ENCODE assay signal across 32 cellular contexts in genomic region chr12:78186670-78187069, GRCh38.
"Had no signal": no experiment of that assay in that cellular context is flagged by ENCODE, and none has a peak within 500 bp of the region (broad histone marks: within the 10 kb centered on the region; RNA-seq: fewer than 3 reads in every experiment).

No MANE protein-coding gene starts in this region.

- H3K4me3 Mint-ChIP-seq: activated CD4-positive, alpha-beta memory T cell treated with anti-CD3 and anti-CD28 coated beads for 36 hours; activated CD4-positive, alpha-beta T cell treated with anti-CD3 and anti-CD28 coated beads for 36 hours; activated CD4-positive, alpha-beta T cell treated with anti-CD3 and anti-CD28 coated beads, Interleukin-2, amount 10 ng/mL, durations not matched to agents 24 days and 14 days; activated CD8-positive, alpha-beta memory T cell treated with anti-CD3 and anti-CD28 coated beads, Interleukin-2, amount 10 ng/mL, durations not matched to agents 7 days and 5 days; activated CD8-positive, alpha-beta T cell treated with anti-CD3 and anti-CD28 coated beads, Interleukin-2, amount 10 ng/mL, durations not matched to agents 7 days and 5 days; activated naive CD4-positive, alpha-beta T cell treated with anti-CD3 and anti-CD28 coated beads, Interleukin-2, amount 10 ng/mL, durations not matched to agents 7 days and 5 days; activated naive CD8-positive, alpha-beta T cell treated with anti-CD3 and anti-CD28 coated beads, Interleukin-2, amount 10 ng/mL, durations not matched to agents 7 days and 5 days; activated T-cell treated with anti-CD3 and anti-CD28 coated beads, Interleukin-2, amount 50 U/mL, for 24 hours; activated T-cell treated with anti-CD3 and anti-CD28 coated beads, Interleukin-2, amount 50 U/mL, for 72 hours; brain; endodermal cell; T-helper 1 cell treated with Interleukin-12 subunit alpha and Interleukin-12 subunit beta and Interleukin-4 antibody, amounts not matched to agents 30 μg/mL and 1 μg/mL, for 36 hours; T-helper 2 cell treated with Interferon-gamma antibody and Interleukin-4, amounts not matched to agents 5 μg/mL and 100 μg/mL, for 36 hours had no signal

- H3K27me3 ChIP-seq: ascending aorta, breast epithelium, cardiac muscle cell, colonic mucosa, dorsolateral prefrontal cortex had no signal

- H3K36me3 Mint-ChIP-seq: activated CD4-positive, alpha-beta memory T cell treated with anti-CD3 and anti-CD28 coated beads for 36 hours; activated CD8-positive, alpha-beta memory T cell treated with anti-CD3 and anti-CD28 coated beads, Interleukin-2, amount 10 ng/mL, durations not matched to agents 7 days and 5 days; activated naive CD4-positive, alpha-beta T cell treated with anti-CD3 and anti-CD28 coated beads, Interleukin-2, amount 10 ng/mL, durations not matched to agents 7 days and 5 days; activated naive CD4-positive, alpha-beta T cell treated with anti-CD3 and anti-CD28 coated beads, Interleukin-2, amount 50 U/mL, for 72 hours; activated naive CD8-positive, alpha-beta T cell treated with anti-CD3 and anti-CD28 coated beads, Interleukin-2, amount 10 ng/mL, durations not matched to agents 7 days and 5 days had no signal

- H3K4me1 ChIP-seq: ascending aorta, breast epithelium, colonic mucosa had no signal

- H3K27me3 Mint-ChIP-seq: activated CD4-positive, alpha-beta memory T cell treated with anti-CD3 and anti-CD28 coated beads for 36 hours; activated CD4-positive, alpha-beta T cell treated with anti-CD3 and anti-CD28 coated beads for 36 hours; activated CD4-positive, alpha-beta T cell treated with anti-CD3 and anti-CD28 coated beads, Interleukin-2, amount 10 ng/mL, durations not matched to agents 24 days and 14 days; activated CD8-positive, alpha-beta memory T cell treated with anti-CD3 and anti-CD28 coated beads, Interleukin-2, amount 10 ng/mL, durations not matched to agents 7 days and 5 days; activated naive CD4-positive, alpha-beta T cell treated with anti-CD3 and anti-CD28 coated beads, Interleukin-2, amount 10 ng/mL, durations not matched to agents 7 days and 5 days; activated naive CD8-positive, alpha-beta T cell treated with anti-CD3 and anti-CD28 coated beads, Interleukin-2, amount 10 ng/mL, durations not matched to agents 7 days and 5 days; activated T-cell treated with anti-CD3 and anti-CD28 coated beads, Interleukin-2, amount 50 U/mL, for 24 hours; brain had no signal

- H3K27ac Mint-ChIP-seq: activated CD4-positive, alpha-beta memory T cell treated with anti-CD3 and anti-CD28 coated beads for 36 hours; activated CD4-positive, alpha-beta T cell treated with anti-CD3 and anti-CD28 coated beads for 36 hours; activated CD4-positive, alpha-beta T cell treated with anti-CD3 and anti-CD28 coated beads, Interleukin-2, amount 10 ng/mL, durations not matched to agents 24 days and 14 days; activated CD8-positive, alpha-beta memory T cell treated with anti-CD3 and anti-CD28 coated beads, Interleukin-2, amount 10 ng/mL, durations not matched to agents 7 days and 5 days; activated CD8-positive, alpha-beta T cell treated with anti-CD3 and anti-CD28 coated beads, Interleukin-2, amount 10 ng/mL, durations not matched to agents 7 days and 5 days; activated naive CD4-positive, alpha-beta T cell treated with anti-CD3 and anti-CD28 coated beads, Interleukin-2, amount 10 ng/mL, durations not matched to agents 7 days and 5 days; activated naive CD4-positive, alpha-beta T cell treated with anti-CD3 and anti-CD28 coated beads, Interleukin-2, amount 50 U/mL, for 72 hours; activated naive CD8-positive, alpha-beta T cell treated with anti-CD3 and anti-CD28 coated beads, Interleukin-2, amount 10 ng/mL, durations not matched to agents 7 days and 5 days; activated T-cell treated with anti-CD3 and anti-CD28 coated beads, Interleukin-2, amount 50 U/mL, for 24 hours; activated T-cell treated with anti-CD3 and anti-CD28 coated beads, Interleukin-2, amount 50 U/mL, for 72 hours; brain; endodermal cell; T-helper 1 cell treated with Interleukin-12 subunit alpha and Interleukin-12 subunit beta and Interleukin-4 antibody, amounts not matched to agents 30 μg/mL and 1 μg/mL, for 36 hours; T-helper 2 cell treated with Interferon-gamma antibody and Interleukin-4, amounts not matched to agents 5 μg/mL and 100 μg/mL, for 36 hours had no signal

- H3K4me1 Mint-ChIP-seq: activated CD4-positive, alpha-beta T cell treated with anti-CD3 and anti-CD28 coated beads for 36 hours; activated CD4-positive, alpha-beta T cell treated with anti-CD3 and anti-CD28 coated beads, Interleukin-2, amount 10 ng/mL, durations not matched to agents 24 days and 14 days; activated CD8-positive, alpha-beta memory T cell treated with anti-CD3 and anti-CD28 coated beads, Interleukin-2, amount 10 ng/mL, durations not matched to agents 7 days and 5 days; activated naive CD4-positive, alpha-beta T cell treated with anti-CD3 and anti-CD28 coated beads, Interleukin-2, amount 10 ng/mL, durations not matched to agents 7 days and 5 days; activated naive CD8-positive, alpha-beta T cell treated with anti-CD3 and anti-CD28 coated beads, Interleukin-2, amount 10 ng/mL, durations not matched to agents 7 days and 5 days had no signal

- H3K36me3 ChIP-seq: ascending aorta, breast epithelium, cardiac muscle cell, colonic mucosa, WERI-Rb-1 had no signal

- H3K9me3 ChIP-seq: ascending aorta, breast epithelium, colonic mucosa had no signal

- H3K9me3 Mint-ChIP-seq: activated CD4-positive, alpha-beta T cell treated with anti-CD3 and anti-CD28 coated beads, Interleukin-2, amount 10 ng/mL, durations not matched to agents 24 days and 14 days; activated naive CD4-positive, alpha-beta T cell treated with anti-CD3 and anti-CD28 coated beads, Interleukin-2, amount 10 ng/mL, durations not matched to agents 7 days and 5 days; activated naive CD8-positive, alpha-beta T cell treated with anti-CD3 and anti-CD28 coated beads, Interleukin-2, amount 10 ng/mL, durations not matched to agents 7 days and 5 days; brain; endodermal cell; T-helper 1 cell treated with Interleukin-12 subunit alpha and Interleukin-12 subunit beta and Interleukin-4 antibody, amounts not matched to agents 30 μg/mL and 1 μg/mL, for 36 hours; T-helper 2 cell treated with Interferon-gamma antibody and Interleukin-4, amounts not matched to agents 5 μg/mL and 100 μg/mL, for 36 hours had no signal

- H3K27ac ChIP-seq: ascending aorta, breast epithelium, cardiac muscle cell, colonic mucosa, dorsolateral prefrontal cortex, WERI-Rb-1 had no signal

- H3K4me3 ChIP-seq: ascending aorta, breast epithelium, cardiac muscle cell, colonic mucosa, dorsolateral prefrontal cortex had no signal

- ATAC-seq: activated CD4-positive, alpha-beta T cell treated with anti-CD3 and anti-CD28 coated beads for 36 hours; activated CD8-positive, alpha-beta memory T cell treated with anti-CD3 and anti-CD28 coated beads, Interleukin-2, amount 10 ng/mL, durations not matched to agents 7 days and 5 days; activated CD8-positive, alpha-beta T cell treated with anti-CD3 and anti-CD28 coated beads, Interleukin-2, amount 10 ng/mL, durations not matched to agents 7 days and 5 days; activated naive CD4-positive, alpha-beta T cell treated with anti-CD3 and anti-CD28 coated beads, Interleukin-2, amount 50 U/mL, for 72 hours; activated T-cell treated with anti-CD3 and anti-CD28 coated beads, Interleukin-2, amount 50 U/mL, for 72 hours; esophagus mucosa had no signal

- DNase-seq: activated CD4-positive, alpha-beta memory T cell treated with anti-CD3 and anti-CD28 coated beads for 36 hours; activated CD4-positive, alpha-beta T cell treated with anti-CD3 and anti-CD28 coated beads for 36 hours; activated CD4-positive, alpha-beta T cell treated with anti-CD3 and anti-CD28 coated beads, Interleukin-2, amount 10 ng/mL, durations not matched to agents 24 days and 14 days; activated CD4-positive, CD25-positive, alpha-beta regulatory T cell; activated CD4-positive, CD25-positive, alpha-beta regulatory T cell treated with anti-CD3 and anti-CD28 coated beads, Interleukin-2, amount 50 U/mL, for 72 hours; activated CD8-positive, alpha-beta memory T cell treated with anti-CD3 and anti-CD28 coated beads, Interleukin-2, amount 10 ng/mL, durations not matched to agents 7 days and 5 days; activated CD8-positive, alpha-beta memory T cell treated with anti-CD3 and anti-CD28 coated beads, Interleukin-2, amount 50 U/mL, for 4 hours; activated CD8-positive, alpha-beta T cell treated with anti-CD3 and anti-CD28 coated beads, Interleukin-2, amount 10 ng/mL, durations not matched to agents 7 days and 5 days; activated gamma-delta T cell; activated naive CD4-positive, alpha-beta T cell; activated naive CD4-positive, alpha-beta T cell treated with anti-CD3 and anti-CD28 coated beads, Interleukin-2, amount 10 ng/mL, durations not matched to agents 7 days and 5 days; activated naive CD8-positive, alpha-beta T cell treated with anti-CD3 and anti-CD28 coated beads, Interleukin-2, amount 10 ng/mL, durations not matched to agents 7 days and 5 days; activated T-cell treated with anti-CD3 and anti-CD28 coated beads, Interleukin-2, amount 50 U/mL, for 24 hours; activated T-cell treated with anti-CD3 and anti-CD28 coated beads, Interleukin-2, amount 50 U/mL, for 72 hours; central memory CD4-positive, alpha-beta T cell; cerebellar nuclear complex; colonic mucosa; dorsolateral prefrontal cortex; effector memory CD4-positive, alpha-beta T cell; endodermal cell; foreskin fibroblast; head of caudate nucleus; T1000; WERI-Rb-1 had no signal
